In the genomic region with DNA sequence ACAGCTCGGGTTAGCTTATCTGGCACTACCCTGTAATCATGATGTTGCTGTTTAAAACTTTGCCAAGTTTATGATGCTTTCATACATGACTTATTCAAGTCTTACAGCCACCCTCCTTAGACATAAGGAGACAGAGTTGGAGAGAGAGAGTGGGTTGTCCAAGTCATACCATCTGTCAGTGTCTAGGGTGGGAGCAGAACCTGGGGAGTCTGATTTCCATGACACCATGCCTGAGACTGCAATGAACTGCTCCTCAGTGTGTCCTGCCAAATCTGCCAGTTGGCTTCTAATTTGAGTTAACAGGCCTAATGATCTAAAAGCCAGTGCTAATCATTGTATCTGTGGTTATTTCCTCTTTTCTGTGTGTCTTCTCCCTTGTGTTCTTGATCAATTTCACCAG, we compare ENCODE assay signal across 34 cellular contexts. TPM values are rescaled to one million over a fixed set of nuclear protein-coding genes. Genes with fewer than 3 reads are reported as not detected.
"Had no signal": no experiment of that assay in that cellular context is flagged by ENCODE, and none has a peak within 500 bp of the region (broad histone marks: within the 10 kb centered on the region; RNA-seq: fewer than 3 reads in every experiment).

No MANE protein-coding gene starts in this region.

- H3K27me3 ChIP-seq: ascending aorta, body of pancreas had no signal

- H3K27ac ChIP-seq: ascending aorta, body of pancreas, SK-N-MC had no signal

- H3K27me3 Mint-ChIP-seq: activated B cell treated with CpG ODN at 0.5 μM for 24 hours; activated CD4-positive, alpha-beta T cell treated with anti-CD3 and anti-CD28 coated beads, Interleukin-2, amount 10 ng/mL, durations not matched to agents 24 days and 14 days; activated naive CD8-positive, alpha-beta T cell treated with anti-CD3 and anti-CD28 coated beads, Interleukin-2, amount 50 U/mL, for 24 hours; activated T-cell treated with anti-CD3 and anti-CD28 coated beads, Interleukin-2, amount 50 U/mL, for 24 hours; T-cell had no signal

- H3K4me3 ChIP-seq: ascending aorta, body of pancreas, SK-N-MC had no signal

- DNase-seq: activated B cell treated with CpG ODN at 0.5 μM for 24 hours; activated CD4-positive, alpha-beta T cell treated with anti-CD3 and anti-CD28 coated beads for 1 hour; activated CD4-positive, alpha-beta T cell treated with anti-CD3 and anti-CD28 coated beads, Interleukin-2, amount 10 ng/mL, durations not matched to agents 24 days and 14 days; activated CD4-positive, alpha-beta T cell treated with anti-CD3 and anti-CD28 coated beads, Interleukin-2, amount 50 U/mL, for 48 hours; activated CD8-positive, alpha-beta memory T cell treated with anti-CD3 and anti-CD28 coated beads, Interleukin-2, amount 10 ng/mL, durations not matched to agents 7 days and 5 days; activated effector memory CD4-positive, alpha-beta T cell treated with anti-CD3 and anti-CD28 coated beads, Interleukin-2, amount 50 U/mL, for 16 hours; activated naive CD4-positive, alpha-beta T cell treated with Interleukin-2 at 50 U/mL for 16 hours; activated naive CD8-positive, alpha-beta T cell treated with anti-CD3 and anti-CD28 coated beads, Interleukin-2, amount 50 U/mL, for 24 hours; activated T-cell treated with anti-CD3 and anti-CD28 coated beads, Interleukin-2, amount 50 U/mL, for 24 hours; amniotic stem cell; body of pancreas; MM.1S; NCI-H1048; NCI-H146; NCI-H187 treated with DMSO at 0.1 percent for 48 hours; NCI-H2081 treated with DMSO at 0.1 percent for 48 hours; NCI-H2171 treated with DMSO at 0.1 percent for 48 hours; NCI-H226; NCI-H510A treated with DMSO at 0.1 percent for 48 hours; NCI-H69; NK-92 treated with Interleukin-12 subunit alpha and Interleukin-12 subunit beta, amount 100 ng/mL, for 24 hours; OCI-M1; RPMI8226; T-cell; T-helper 2 cell; T1000 had no signal

- H3K9me3 ChIP-seq: ascending aorta, body of pancreas had no signal

- H3K9me3 Mint-ChIP-seq: activated B cell treated with CpG ODN at 0.5 μM for 24 hours; activated CD4-positive, alpha-beta T cell treated with anti-CD3 and anti-CD28 coated beads, Interleukin-2, amount 10 ng/mL, durations not matched to agents 24 days and 14 days; activated naive CD4-positive, alpha-beta T cell treated with anti-CD3 and anti-CD28 coated beads, Interleukin-2, amount 50 U/mL, for 72 hours; activated naive CD8-positive, alpha-beta T cell treated with anti-CD3 and anti-CD28 coated beads, Interleukin-2, amount 50 U/mL, for 24 hours; activated T-cell treated with anti-CD3 and anti-CD28 coated beads, Interleukin-2, amount 50 U/mL, for 24 hours; activated T-helper 1 cell treated with anti-CD3 and anti-CD28 coated beads, Interleukin-12 subunit alpha, Interleukin-12 subunit beta, Interleukin-2, Interleukin-4 antibody, amounts not matched to agents 30 ng/mL and 10 ng/mL and 1 ng/mL, durations not matched to agents 14 hours and 24 hours and 36 hours; T-cell had no signal

- H3K27ac Mint-ChIP-seq: activated B cell treated with CpG ODN at 0.5 μM for 24 hours; activated CD4-positive, alpha-beta T cell treated with anti-CD3 and anti-CD28 coated beads, Interleukin-2, amount 10 ng/mL, durations not matched to agents 24 days and 14 days; activated CD8-positive, alpha-beta memory T cell treated with anti-CD3 and anti-CD28 coated beads, Interleukin-2, amount 10 ng/mL, durations not matched to agents 7 days and 5 days; activated naive CD4-positive, alpha-beta T cell treated with anti-CD3 and anti-CD28 coated beads, Interleukin-2, amount 50 U/mL, for 72 hours; activated naive CD8-positive, alpha-beta T cell treated with anti-CD3 and anti-CD28 coated beads, Interleukin-2, amount 50 U/mL, for 24 hours; activated T-cell treated with anti-CD3 and anti-CD28 coated beads, Interleukin-2, amount 50 U/mL, for 24 hours; activated T-helper 1 cell treated with anti-CD3 and anti-CD28 coated beads, Interleukin-12 subunit alpha, Interleukin-12 subunit beta, Interleukin-2, Interleukin-4 antibody, amounts not matched to agents 30 ng/mL and 10 ng/mL and 1 ng/mL, durations not matched to agents 14 hours and 24 hours and 36 hours; T-cell had no signal

- H3K4me1 Mint-ChIP-seq: activated B cell treated with CpG ODN at 0.5 μM for 24 hours; activated CD4-positive, alpha-beta T cell treated with anti-CD3 and anti-CD28 coated beads, Interleukin-2, amount 10 ng/mL, durations not matched to agents 24 days and 14 days; activated naive CD8-positive, alpha-beta T cell treated with anti-CD3 and anti-CD28 coated beads, Interleukin-2, amount 50 U/mL, for 24 hours; T-cell had no signal

- H3K4me1 ChIP-seq: ascending aorta, body of pancreas had no signal

- H3K36me3 Mint-ChIP-seq: activated CD8-positive, alpha-beta memory T cell treated with anti-CD3 and anti-CD28 coated beads, Interleukin-2, amount 10 ng/mL, durations not matched to agents 7 days and 5 days; activated naive CD4-positive, alpha-beta T cell treated with anti-CD3 and anti-CD28 coated beads, Interleukin-2, amount 50 U/mL, for 72 hours; T-cell had no signal

- FAIRE-seq: bronchial epithelial cell, TTC549 had no signal

- H3K4me3 Mint-ChIP-seq: activated B cell treated with CpG ODN at 0.5 μM for 24 hours; activated CD4-positive, alpha-beta T cell treated with anti-CD3 and anti-CD28 coated beads, Interleukin-2, amount 10 ng/mL, durations not matched to agents 24 days and 14 days; activated CD8-positive, alpha-beta memory T cell treated with anti-CD3 and anti-CD28 coated beads, Interleukin-2, amount 10 ng/mL, durations not matched to agents 7 days and 5 days; activated naive CD8-positive, alpha-beta T cell treated with anti-CD3 and anti-CD28 coated beads, Interleukin-2, amount 50 U/mL, for 24 hours; activated T-cell treated with anti-CD3 and anti-CD28 coated beads, Interleukin-2, amount 50 U/mL, for 24 hours; activated T-helper 1 cell treated with anti-CD3 and anti-CD28 coated beads, Interleukin-12 subunit alpha, Interleukin-12 subunit beta, Interleukin-2, Interleukin-4 antibody, amounts not matched to agents 30 ng/mL and 10 ng/mL and 1 ng/mL, durations not matched to agents 14 hours and 24 hours and 36 hours; T-cell had no signal

- ATAC-seq: activated CD8-positive, alpha-beta memory T cell treated with anti-CD3 and anti-CD28 coated beads, Interleukin-2, amount 10 ng/mL, durations not matched to agents 7 days and 5 days; activated naive CD4-positive, alpha-beta T cell treated with anti-CD3 and anti-CD28 coated beads, Interleukin-2, amount 50 U/mL, for 72 hours; activated naive CD8-positive, alpha-beta T cell treated with anti-CD3 and anti-CD28 coated beads, Interleukin-2, amount 50 U/mL, for 24 hours; body of pancreas; Panc1; Right ventricle myocardium inferior; T-cell had no signal

- H3K36me3 ChIP-seq: ascending aorta had no signal

RNA-seq across cellular contexts. Expression of a gene that starts 48.2 kb away (rescaled TPM):
- total RNA-seq: activated B cell treated with CpG ODN at 0.5 μM for 24 hours; activated CD4-positive, alpha-beta T cell treated with anti-CD3 and anti-CD28 coated beads, Interleukin-2, amount 10 ng/mL, durations not matched to agents 24 days and 14 days; activated CD8-positive, alpha-beta memory T cell treated with anti-CD3 and anti-CD28 coated beads, Interleukin-2, amount 10 ng/mL, durations not matched to agents 7 days and 5 days; activated naive CD4-positive, alpha-beta T cell treated with anti-CD3 and anti-CD28 coated beads, Interleukin-2, amount 50 U/mL, for 72 hours; activated T-helper 1 cell treated with anti-CD3 and anti-CD28 coated beads, Interleukin-12 subunit alpha, Interleukin-12 subunit beta, Interleukin-2, Interleukin-4 antibody, amounts not matched to agents 30 ng/mL and 10 ng/mL and 1 ng/mL, durations not matched to agents 14 hours and 24 hours and 36 hours; ascending aorta; body of pancreas; Right ventricle myocardium inferior; T-cell had no signal
